28 cellular contexts compared by ENCODE assay signal in the genomic region with DNA sequence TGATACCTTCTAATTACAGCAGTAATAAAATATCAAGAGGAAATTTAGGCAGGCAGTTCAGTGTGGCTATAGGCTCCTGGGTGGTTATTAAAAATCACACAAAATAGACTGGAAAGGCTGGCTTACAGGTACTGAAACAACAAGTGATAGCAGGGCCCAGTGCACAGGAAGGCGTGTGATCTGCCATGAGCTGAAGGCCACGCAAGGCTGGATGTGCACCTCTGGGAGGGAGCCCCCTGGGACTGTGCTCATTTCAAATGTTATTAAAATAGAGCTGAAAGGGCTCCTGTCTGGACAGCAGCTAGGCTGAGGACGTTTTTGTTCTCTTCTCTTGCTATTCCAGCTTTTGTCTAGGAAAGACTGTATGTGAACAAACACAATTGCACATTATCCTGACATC.
A peak's percentile ranks its signal among the peaks of the same experiment; 100 is the strongest.
DNase-seq lines count a peak whose midpoint lies in the region; ATAC-seq, FAIRE-seq and TF ChIP-seq lines count a peak whose summit lies in the region.
"Had no signal": no experiment of that assay in that cellular context is flagged by ENCODE, and none has a peak within 500 bp of the region (broad histone marks: within the 10 kb centered on the region; RNA-seq: fewer than 3 reads in every experiment).

No MANE protein-coding gene starts in this region.

- WGBS in H1 (ENCODE audit: extremely low coverage in 1 of 2, insufficient coverage in 1 of 2, insufficient read length in 1 of 2, insufficient replicate concordance in 2 of 2, low coverage in 1 of 2, low lambda C conversion rate in 2 of 2, missing lambda C conversion rate in 1 of 2), 2 experiments, result 74% methylated on average over 3 of the region's 3 CpGs; no CpG with 5 or more reads in 1 of the 2 experiments

- peaks cover 1% of the 10 kb centered on the region for H3K27me3 Mint-ChIP-seq in activated naive CD8-positive, alpha-beta T cell treated with anti-CD3 and anti-CD28 coated beads, Interleukin-2, amount 50 U/mL, for 24 hours
- no peaks in the 10 kb centered on the region for H3K27me3 Mint-ChIP-seq in activated naive CD8-positive, alpha-beta T cell treated with anti-CD3 and anti-CD28 coated beads for 36 hours

- ATAC-seq in activated naive CD8-positive, alpha-beta T cell treated with anti-CD3 and anti-CD28 coated beads, Interleukin-2, amount 50 U/mL, for 24 hours, result peak; percentile 20
- ATAC-seq in HG03342 (IDR thresholded peaks at IDR 0.05; ENCODE audit: unreplicated experiment) (peak; percentile 56), HG02678 (IDR thresholded peaks at IDR 0.05; ENCODE audit: unreplicated experiment) (no peak)
- ATAC-seq: body of pancreas; CD8-positive, alpha-beta T cell; mucosa of descending colon; Panc1; right cardiac atrium; stimulated activated naive CD8-positive, alpha-beta T cell treated with anti-CD3 and anti-CD28 coated beads, Interleukin-15, Interleukin-2, amounts not matched to agents 100 U/mL and 50 U/mL, for 24 hours had no signal

- H3K27ac Mint-ChIP-seq in activated naive CD8-positive, alpha-beta T cell treated with anti-CD3 and anti-CD28 coated beads, Interleukin-2, amount 50 U/mL, for 24 hours, result no peak overlapping the region
- H3K27ac Mint-ChIP-seq in activated naive CD8-positive, alpha-beta T cell treated with anti-CD3 and anti-CD28 coated beads for 36 hours, result no peak overlapping the region
- H3K27ac Mint-ChIP-seq: CD8-positive, alpha-beta T cell; IgD-negative memory B cell had no signal

- H4K20me1 ChIP-seq in H1 (replicated peaks in 1 of 2; ENCODE audit: control insufficient read depth in 1 of 2, insufficient read depth in 2 of 2, low read length in 2 of 2), result no peaks in the 10 kb centered on the region

- no peak overlapping the region for H3K9ac ChIP-seq in H1 (replicated peaks in 1 of 4; ENCODE audit: extremely low read depth in 1 of 4, low read depth in 3 of 4, low read length in 3 of 4)
- H3K9ac ChIP-seq: GM23248, parathyroid adenoma had no signal

- no peak overlapping the region for H2AK5ac ChIP-seq in H1 (ENCODE audit: low read depth, low read length)

- no peak overlapping the region for H2AFZ ChIP-seq in H1 (ENCODE audit: low read length)
- H2AFZ ChIP-seq: GM23248, parathyroid adenoma had no signal

- H2BK12ac ChIP-seq in H1 (ENCODE audit: low read depth, low read length), result no peak overlapping the region

- H2BK120ac ChIP-seq in H1 (replicated peaks; ENCODE audit: low read depth, low read length), result no peak overlapping the region

- no peak overlapping the region for H3K4me3 ChIP-seq in H1 (ENCODE audit: extremely low read depth in 1 of 4, insufficient read depth in 2 of 4, low read depth in 3 of 4, low read length in 4 of 4)
- H3K4me3 ChIP-seq: body of pancreas, GM23248, lung, mucosa of descending colon had no signal

- H3K4me1 Mint-ChIP-seq in activated naive CD8-positive, alpha-beta T cell treated with anti-CD3 and anti-CD28 coated beads, Interleukin-2, amount 50 U/mL, for 24 hours, result no peaks in the 10 kb centered on the region
- H3K4me1 Mint-ChIP-seq in activated naive CD8-positive, alpha-beta T cell treated with anti-CD3 and anti-CD28 coated beads for 36 hours, result peaks cover 1% of the 10 kb centered on the region
- H3K4me1 Mint-ChIP-seq: IgD-negative memory B cell had no signal

- no peak overlapping the region for H3K27ac ChIP-seq in H1 (ENCODE audit: low read depth, low read length)
- H3K27ac ChIP-seq: body of pancreas, GM23248, parathyroid adenoma had no signal

- H3K4me3 Mint-ChIP-seq in activated naive CD8-positive, alpha-beta T cell treated with anti-CD3 and anti-CD28 coated beads, Interleukin-2, amount 50 U/mL, for 24 hours, result no peak overlapping the region
- no peak overlapping the region for H3K4me3 Mint-ChIP-seq in activated naive CD8-positive, alpha-beta T cell treated with anti-CD3 and anti-CD28 coated beads for 36 hours
- H3K4me3 Mint-ChIP-seq: CD8-positive, alpha-beta T cell; IgD-negative memory B cell had no signal

- CTCF ChIA-PET in H1 (lab: Charles Lee; ENCODE audit: partially characterized antibody), result interaction anchor here (0.6 to 2.1 kb wide), 3 partner anchors 10 to 1764 kb away, joined by 3 to 5 read pairs (median 3); no protein-coding TSS in a partner anchor

- no peak overlapping the region for H4K8ac ChIP-seq in H1 (ENCODE audit: extremely low read depth, insufficient read depth, low read length)

- no peak overlapping the region for H2BK20ac ChIP-seq in H1 (ENCODE audit: low read length)

- H3K14ac ChIP-seq in H1 (ENCODE audit: insufficient read length), result no peak overlapping the region

- no peak overlapping the region for H2BK15ac ChIP-seq in H1 (ENCODE audit: low read length)

- no peak for DNase-seq in activated naive CD8-positive, alpha-beta T cell treated with anti-CD3 and anti-CD28 coated beads, Interleukin-2, amount 50 U/mL, for 24 hours
- DNase-seq in activated naive CD8-positive, alpha-beta T cell treated with anti-CD3 and anti-CD28 coated beads for 36 hours, result no peak
- DNase-seq in H1 (ENCODE audit: low read depth in 1 of 2, low spot score in 2 of 2), result no peak
- no peak for DNase-seq in inferior parietal cortex (ENCODE audit: extremely low spot score)
- DNase-seq in NOMO-1 (lab: John Stamatoyannopoulos, UW; ENCODE audit: unreplicated experiment in 2 of 2), result no peak
- no peak for DNase-seq in NCI-H2081 treated with DMSO at 0.1 percent for 48 hours (lab: John Stamatoyannopoulos, UW)
- DNase-seq: 8988T; activated CD4-positive, alpha-beta T cell treated with anti-CD3 and anti-CD28 coated beads for 1 hour; activated gamma-delta T cell; body of pancreas; CD8-positive, alpha-beta T cell; DMS153; GM23248; mucosa of descending colon; NCI-H1105 treated with DMSO at 0.1 percent for 48 hours; NCI-H2029 treated with DMSO at 0.1 percent for 48 hours; NCI-H510A; NK-92 treated with Interleukin-12 subunit alpha and Interleukin-12 subunit beta, amount 100 ng/mL, for 24 hours; stimulated activated CD4-positive, alpha-beta T cell treated with anti-CD3 and anti-CD28 coated beads, Interleukin-12 subunit alpha, Interleukin-12 subunit beta, amount 100 ng/mL, for 4 hours; stimulated activated CD4-positive, alpha-beta T cell treated with anti-CD3 and anti-CD28 coated beads, Interleukin-4, amount 100 ng/mL, for 4 hours; stimulated activated naive CD8-positive, alpha-beta T cell treated with anti-CD3 and anti-CD28 coated beads, Interleukin-15, Interleukin-2, amounts not matched to agents 100 U/mL and 50 U/mL, for 24 hours had no signal

- H3K23ac ChIP-seq in H1 (ENCODE audit: insufficient read length), result no peak overlapping the region

- no peak for TF ChIP-seq CTCF in H1 (IDR thresholded peaks at IDR 0.05; ENCODE audit: control extremely low read depth in 1 of 3, insufficient read depth in 1 of 3, low read depth in 1 of 3, low read length in 3 of 3)

- no peaks in the 10 kb centered on the region for H3K79me1 ChIP-seq in H1 (ENCODE audit: low read depth, low read length)

- no peak for FAIRE-seq in H1 (lab: Jason Lieb, UNC)

- H3K4me2 ChIP-seq in H1 (ENCODE audit: insufficient read depth in 1 of 2, low read depth in 2 of 2, low read length in 2 of 2), result no peak overlapping the region

- no peak overlapping the region for H2BK5ac ChIP-seq in H1 (ENCODE audit: low read depth, low read length)

- TF ChIP-seq EP300 in H1 (IDR thresholded peaks at IDR 0.05; ENCODE audit: borderline replicate concordance in 1 of 2, low read depth in 2 of 2, low read length in 2 of 2), result no peak

- H3K27me3 ChIP-seq in H1 (replicated peaks in 1 of 4; ENCODE audit: control insufficient read depth in 3 of 4, extremely low read depth in 1 of 4, insufficient read depth in 3 of 4, low read length in 3 of 4), result no peaks in the 10 kb centered on the region
- H3K27me3 ChIP-seq: body of pancreas had no signal

- no peak for TF ChIP-seq RAD21 in H1 (IDR thresholded peaks at IDR 0.05 in 1 of 2, conservative IDR thresholded peaks at IDR 0.05 in 1 of 2; ENCODE audit: low read depth in 2 of 2, low read length in 2 of 2)

- H3K9me3 Mint-ChIP-seq in activated naive CD8-positive, alpha-beta T cell treated with anti-CD3 and anti-CD28 coated beads, Interleukin-2, amount 50 U/mL, for 24 hours, result no peaks in the 10 kb centered on the region
- no peaks in the 10 kb centered on the region for H3K9me3 Mint-ChIP-seq in activated naive CD8-positive, alpha-beta T cell treated with anti-CD3 and anti-CD28 coated beads for 36 hours
- H3K9me3 Mint-ChIP-seq: CD8-positive, alpha-beta T cell; IgD-negative memory B cell had no signal

- no peak overlapping the region for H4K91ac ChIP-seq in H1 (replicated peaks; ENCODE audit: insufficient read length, low read length)

- H3K36me3 ChIP-seq in H1 (ENCODE audit: control insufficient read depth in 2 of 4, insufficient read depth in 4 of 4, low read length in 3 of 4), result no peaks in the 10 kb centered on the region

- H3K23me2 ChIP-seq in H1 (ENCODE audit: low read depth, low read length), result no peaks in the 10 kb centered on the region

- no peaks in the 10 kb centered on the region for H3K79me2 ChIP-seq in H1 (ENCODE audit: control insufficient read depth in 1 of 2, insufficient read depth in 2 of 2, low read length in 2 of 2)
- H3K79me2 ChIP-seq: parathyroid adenoma had no signal

- H4K5ac ChIP-seq in H1 (ENCODE audit: insufficient read length, low read depth, low read length), result no peak overlapping the region

- H3K4ac ChIP-seq in H1 (replicated peaks; ENCODE audit: insufficient read length, low read depth, low read length), result peak overlapping the region; percentile 50

- H3K56ac ChIP-seq in H1 (replicated peaks; ENCODE audit: insufficient read length, low read depth, low read length), result no peak overlapping the region

- no peak for TF ChIP-seq POLR2A in H1 (IDR thresholded peaks at IDR 0.05; ENCODE audit: control extremely low read depth in 1 of 2, low read depth in 2 of 2, low read length in 2 of 2)

- no peak overlapping the region for H3K18ac ChIP-seq in H1 (ENCODE audit: extremely low read depth, low read length)

- peaks cover 0 to 5% (median 2%) of the 10 kb centered on the region in 4 experiments; a peak in 4 of 7 replicates for H3K4me1 ChIP-seq in H1 (replicated peaks in 1 of 4; ENCODE audit: control insufficient read depth in 3 of 4, insufficient read depth in 4 of 4, low read length in 3 of 4)
- H3K4me1 ChIP-seq: body of pancreas, parathyroid adenoma had no signal

- POLR2A ChIA-PET in H1 (lab: Charles Lee; ENCODE audit: partially characterized antibody), result no interaction called here

- no peaks in the 10 kb centered on the region for H3K9me3 ChIP-seq in H1 (ENCODE audit: insufficient read depth in 2 of 2, low read depth in 1 of 2, low read length in 1 of 2)
- H3K9me3 ChIP-seq: body of pancreas, mucosa of descending colon had no signal

- H3K36me3 Mint-ChIP-seq in activated naive CD8-positive, alpha-beta T cell treated with anti-CD3 and anti-CD28 coated beads, Interleukin-2, amount 50 U/mL, for 24 hours (ENCODE audit: low read depth), result no peaks in the 10 kb centered on the region
- peaks cover 3% of the 10 kb centered on the region for H3K36me3 Mint-ChIP-seq in activated naive CD8-positive, alpha-beta T cell treated with anti-CD3 and anti-CD28 coated beads for 36 hours
- H3K36me3 Mint-ChIP-seq: IgD-negative memory B cell had no signal

TF ChIP-seq in H1, 55 proteins besides CTCF, POLR2A, EP300 and RAD21 (continues in another document):
- TF ChIP-seq CTBP2 (IDR thresholded peaks at IDR 0.05; ENCODE audit: borderline replicate concordance, insufficient read depth, insufficient read length, low read length) (no peak), TEAD4 (IDR thresholded peaks at IDR 0.05; ENCODE audit: low read depth, low read length) (no peak)
